Comparison of ENCODE assay signal across 28 cellular contexts in genomic region chr11:131598305-131598704, GRCh38.
"Had no signal": no experiment of that assay in that cellular context is flagged by ENCODE, and none has a peak within 500 bp of the region (broad histone marks: within the 10 kb centered on the region; RNA-seq: fewer than 3 reads in every experiment).

No MANE protein-coding gene starts in this region.

- H3K4me3 Mint-ChIP-seq: activated CD4-positive, alpha-beta memory T cell treated with anti-CD3 and anti-CD28 coated beads, Interleukin-2, amount 10 ng/mL, durations not matched to agents 7 days and 5 days; activated CD4-positive, alpha-beta T cell treated with anti-CD3 and anti-CD28 coated beads, Interleukin-2, amount 10 ng/mL, durations not matched to agents 24 days and 14 days; activated naive CD4-positive, alpha-beta T cell treated with anti-CD3 and anti-CD28 coated beads, Interleukin-2, amount 10 ng/mL, durations not matched to agents 7 days and 5 days; activated naive CD8-positive, alpha-beta T cell treated with anti-CD3 and anti-CD28 coated beads, Interleukin-2, amount 10 ng/mL, durations not matched to agents 7 days and 5 days; activated T-cell treated with anti-CD3 and anti-CD28 coated beads, Interleukin-2, amount 50 U/mL, for 24 hours; natural killer cell treated with Interleukin-12 subunit alpha and Interleukin-12 subunit beta and Interleukin-15 and Interleukin-18, amount 100 ng/mL, for 72 hours; T-helper 17 cell had no signal

- H3K27me3 ChIP-seq: foreskin keratinocyte, ovary, right atrium auricular region, uterus had no signal

- H3K9me3 ChIP-seq: esophagus muscularis mucosa, heart right ventricle, left ventricle myocardium inferior, mucosa of descending colon, ovary, right atrium auricular region, spleen, thoracic aorta, uterus had no signal

- H3K27ac Mint-ChIP-seq: activated CD4-positive, alpha-beta memory T cell treated with anti-CD3 and anti-CD28 coated beads, Interleukin-2, amount 10 ng/mL, durations not matched to agents 7 days and 5 days; activated CD4-positive, alpha-beta T cell treated with anti-CD3 and anti-CD28 coated beads, Interleukin-2, amount 10 ng/mL, durations not matched to agents 24 days and 14 days; activated naive CD4-positive, alpha-beta T cell treated with anti-CD3 and anti-CD28 coated beads, Interleukin-2, amount 10 ng/mL, durations not matched to agents 7 days and 5 days; activated naive CD8-positive, alpha-beta T cell treated with anti-CD3 and anti-CD28 coated beads, Interleukin-2, amount 10 ng/mL, durations not matched to agents 7 days and 5 days; activated T-cell treated with anti-CD3 and anti-CD28 coated beads, Interleukin-2, amount 50 U/mL, for 24 hours; natural killer cell treated with Interleukin-12 subunit alpha and Interleukin-12 subunit beta and Interleukin-15 and Interleukin-18, amount 100 ng/mL, for 72 hours; T-helper 17 cell had no signal

- H3K36me3 ChIP-seq: esophagus muscularis mucosa, heart right ventricle, left ventricle myocardium inferior, ovary, right atrium auricular region, spleen, thoracic aorta, uterus, WERI-Rb-1 had no signal

- H3K4me3 ChIP-seq: coronary artery, esophagus muscularis mucosa, heart right ventricle, left ventricle myocardium inferior, lung, mucosa of descending colon, ovary, right atrium auricular region, spleen, thoracic aorta, uterus had no signal

- H3K27me3 Mint-ChIP-seq: activated CD4-positive, alpha-beta memory T cell treated with anti-CD3 and anti-CD28 coated beads, Interleukin-2, amount 10 ng/mL, durations not matched to agents 7 days and 5 days; activated CD4-positive, alpha-beta T cell treated with anti-CD3 and anti-CD28 coated beads, Interleukin-2, amount 10 ng/mL, durations not matched to agents 24 days and 14 days; activated naive CD4-positive, alpha-beta T cell treated with anti-CD3 and anti-CD28 coated beads, Interleukin-2, amount 10 ng/mL, durations not matched to agents 7 days and 5 days; activated naive CD8-positive, alpha-beta T cell treated with anti-CD3 and anti-CD28 coated beads, Interleukin-2, amount 10 ng/mL, durations not matched to agents 7 days and 5 days; activated T-cell treated with anti-CD3 and anti-CD28 coated beads, Interleukin-2, amount 50 U/mL, for 24 hours; T-helper 17 cell had no signal

- ATAC-seq: foreskin keratinocyte, heart right ventricle, mucosa of descending colon, T-helper 17 cell had no signal

- DNase-seq: activated CD4-positive, alpha-beta memory T cell treated with anti-CD3 and anti-CD28 coated beads, Interleukin-2, amount 10 ng/mL, durations not matched to agents 7 days and 5 days; activated CD4-positive, alpha-beta T cell treated with anti-CD3 and anti-CD28 coated beads, Interleukin-2, amount 10 ng/mL, durations not matched to agents 24 days and 14 days; activated CD4-positive, CD25-positive, alpha-beta regulatory T cell treated with anti-CD3 and anti-CD28 coated beads, Interleukin-2, amount 50 U/mL, for 72 hours; activated CD8-positive, alpha-beta memory T cell treated with anti-CD3 and anti-CD28 coated beads, Interleukin-2, amount 50 U/mL, for 48 hours; activated gamma-delta T cell; activated naive CD4-positive, alpha-beta T cell treated with anti-CD3 and anti-CD28 coated beads, Interleukin-2, amount 10 ng/mL, durations not matched to agents 7 days and 5 days; activated naive CD8-positive, alpha-beta T cell treated with anti-CD3 and anti-CD28 coated beads, Interleukin-2, amount 10 ng/mL, durations not matched to agents 7 days and 5 days; activated T-cell treated with anti-CD3 and anti-CD28 coated beads, Interleukin-2, amount 50 U/mL, for 24 hours; cerebellar nuclear complex; foreskin keratinocyte; heart right ventricle; left ventricle myocardium inferior; mucosa of descending colon; ovary; spleen; stimulated activated naive CD4-positive, alpha-beta T cell; SW 1271; T-helper 17 cell; T1000; trophoblast cell; uterus; WERI-Rb-1 had no signal

- H3K27ac ChIP-seq: coronary artery, esophagus muscularis mucosa, foreskin keratinocyte, heart right ventricle, left ventricle myocardium inferior, ovary, right atrium auricular region, spleen, thoracic aorta, uterus, WERI-Rb-1 had no signal

- H3K4me1 Mint-ChIP-seq: activated CD4-positive, alpha-beta memory T cell treated with anti-CD3 and anti-CD28 coated beads, Interleukin-2, amount 10 ng/mL, durations not matched to agents 7 days and 5 days; activated CD4-positive, alpha-beta T cell treated with anti-CD3 and anti-CD28 coated beads, Interleukin-2, amount 10 ng/mL, durations not matched to agents 24 days and 14 days; activated naive CD4-positive, alpha-beta T cell treated with anti-CD3 and anti-CD28 coated beads, Interleukin-2, amount 10 ng/mL, durations not matched to agents 7 days and 5 days; activated naive CD8-positive, alpha-beta T cell treated with anti-CD3 and anti-CD28 coated beads, Interleukin-2, amount 10 ng/mL, durations not matched to agents 7 days and 5 days; T-helper 17 cell had no signal

- H3K9me3 Mint-ChIP-seq: activated CD4-positive, alpha-beta memory T cell treated with anti-CD3 and anti-CD28 coated beads, Interleukin-2, amount 10 ng/mL, durations not matched to agents 7 days and 5 days; activated CD4-positive, alpha-beta T cell treated with anti-CD3 and anti-CD28 coated beads, Interleukin-2, amount 10 ng/mL, durations not matched to agents 24 days and 14 days; activated naive CD4-positive, alpha-beta T cell treated with anti-CD3 and anti-CD28 coated beads, Interleukin-2, amount 10 ng/mL, durations not matched to agents 7 days and 5 days; activated naive CD8-positive, alpha-beta T cell treated with anti-CD3 and anti-CD28 coated beads, Interleukin-2, amount 10 ng/mL, durations not matched to agents 7 days and 5 days; activated T-cell treated with anti-CD3 and anti-CD28 coated beads, Interleukin-2, amount 50 U/mL, for 24 hours; natural killer cell treated with Interleukin-12 subunit alpha and Interleukin-12 subunit beta and Interleukin-15 and Interleukin-18, amount 100 ng/mL, for 72 hours had no signal

- H3K4me1 ChIP-seq: foreskin keratinocyte, heart right ventricle, left ventricle myocardium inferior, right atrium auricular region, spleen, uterus had no signal

- H3K36me3 Mint-ChIP-seq: activated naive CD4-positive, alpha-beta T cell treated with anti-CD3 and anti-CD28 coated beads, Interleukin-2, amount 10 ng/mL, durations not matched to agents 7 days and 5 days; activated naive CD8-positive, alpha-beta T cell treated with anti-CD3 and anti-CD28 coated beads, Interleukin-2, amount 10 ng/mL, durations not matched to agents 7 days and 5 days; natural killer cell treated with Interleukin-12 subunit alpha and Interleukin-12 subunit beta and Interleukin-15 and Interleukin-18, amount 100 ng/mL, for 72 hours had no signal
